ENCODE assay signal across 20 cellular contexts in genomic region chr13:76976929-76977328, GRCh38. TPM values are rescaled to one million over a fixed set of nuclear protein-coding genes. Genes with fewer than 3 reads are reported as not detected.
DNase-seq lines count a peak whose midpoint lies in the region; ATAC-seq and TF ChIP-seq lines count a peak whose summit lies in the region.
"Had no signal": no experiment of that assay in that cellular context is flagged by ENCODE, and none has a peak within 500 bp of the region (broad histone marks: within the 10 kb centered on the region; RNA-seq: fewer than 3 reads in every experiment).

No MANE protein-coding gene starts in this region.

- DNase-seq in CD4-positive, alpha-beta T cell, result no peak
- DNase-seq in CD8-positive, alpha-beta T cell, result no peak
- DNase-seq in M059J (ENCODE audit: low read depth), result peak; percentile 27
- peak; percentile 43 for DNase-seq in cerebellum (ENCODE audit: low spot score)
- no peak for DNase-seq in SK-N-DZ (ENCODE audit: low spot score)
- DNase-seq in COLO668 (lab: John Stamatoyannopoulos, UW; ENCODE audit: unreplicated experiment), result no peak
- no peak for DNase-seq in GM20000 (ENCODE audit: low spot score)
- DNase-seq: Caco-2, Karpas-422 had no signal

- no peaks in the 10 kb centered on the region for H3K9me3 Mint-ChIP-seq in CD4-positive, alpha-beta T cell
- H3K9me3 Mint-ChIP-seq in CD8-positive, alpha-beta T cell, result no peaks in the 10 kb centered on the region
- H3K9me3 Mint-ChIP-seq: HFFc6 had no signal

- peaks cover 4% of the 10 kb centered on the region for H3K4me1 ChIP-seq in CD8-positive, alpha-beta T cell (ENCODE audit: insufficient read depth, low read length)
- H3K4me1 ChIP-seq: A549, HAP-1 had no signal

- TF ChIP-seq CTCF in CD4-positive, alpha-beta T cell (IDR thresholded peaks at IDR 0.05), result no peak
- TF ChIP-seq CTCF in CD8-positive, alpha-beta T cell (IDR thresholded peaks at IDR 0.05), result no peak
- no peak for TF ChIP-seq CTCF in GM20000 (IDR thresholded peaks at IDR 0.05; ENCODE audit: extremely low read depth, missing control alignments)

- no peak overlapping the region for H3K27ac ChIP-seq in CD4-positive, alpha-beta T cell (ENCODE audit: low read depth, low read length)
- no peak overlapping the region for H3K27ac ChIP-seq in CD8-positive, alpha-beta T cell (ENCODE audit: low read depth, low read length)
- H3K27ac ChIP-seq: A549, HL-60 had no signal

- H3K4me3 Mint-ChIP-seq in CD4-positive, alpha-beta T cell, result no peak overlapping the region
- H3K4me3 Mint-ChIP-seq in CD8-positive, alpha-beta T cell, result no peak overlapping the region
- H3K4me3 Mint-ChIP-seq: HFFc6 had no signal

- peaks cover 25% of the 10 kb centered on the region for H3K27me3 ChIP-seq in CD4-positive, alpha-beta T cell (ENCODE audit: control insufficient read depth, insufficient read depth, low read length)
- peaks cover 4% of the 10 kb centered on the region for H3K27me3 ChIP-seq in CD8-positive, alpha-beta T cell (ENCODE audit: insufficient read depth, low read length)

- no peaks in the 10 kb centered on the region for H3K36me3 Mint-ChIP-seq in CD4-positive, alpha-beta T cell (ENCODE audit: low read depth)
- no peaks in the 10 kb centered on the region for H3K36me3 Mint-ChIP-seq in CD8-positive, alpha-beta T cell
- H3K36me3 Mint-ChIP-seq: CD14-positive monocyte had no signal

- peaks cover 54% of the 10 kb centered on the region for H3K27me3 Mint-ChIP-seq in CD4-positive, alpha-beta T cell
- H3K27me3 Mint-ChIP-seq in CD8-positive, alpha-beta T cell (ENCODE audit: low read depth), result peaks cover 30% of the 10 kb centered on the region

- H3K4me3 ChIP-seq in CD8-positive, alpha-beta T cell (ENCODE audit: low read depth, low read length), result no peak overlapping the region
- H3K4me3 ChIP-seq: A549, HAP-1, K562 had no signal

- CTCF ChIA-PET in CD4-positive, alpha-beta T cell (lab: Charles Lee), result interaction anchor here (1.0 kb wide), 1 partner anchor 73 kb away, joined by 3 read pairs; no protein-coding TSS in a partner anchor
- CTCF ChIA-PET in CD8-positive, alpha-beta T cell (lab: Charles Lee), result interaction anchor here (0.9 to 1.5 kb wide), 3 partner anchors 23 to 309 kb away, joined by 3 read pairs; no protein-coding TSS in a partner anchor

- H3K9me3 ChIP-seq in CD4-positive, alpha-beta T cell (ENCODE audit: control insufficient read depth, low read length), result no peaks in the 10 kb centered on the region
- H3K9me3 ChIP-seq in CD8-positive, alpha-beta T cell (ENCODE audit: low read length), result no peaks in the 10 kb centered on the region
- H3K9me3 ChIP-seq: A549, Caco-2, HAP-1 had no signal

- no peaks in the 10 kb centered on the region for H3K36me3 ChIP-seq in CD8-positive, alpha-beta T cell (ENCODE audit: insufficient read depth, low read length)
- H3K36me3 ChIP-seq: HAP-1 had no signal

- no peak for ATAC-seq in CD4-positive, alpha-beta T cell (ENCODE audit: poor library complexity)
- no peak for ATAC-seq in CD8-positive, alpha-beta T cell
- ATAC-seq in GM21717 (IDR thresholded peaks at IDR 0.05; ENCODE audit: unreplicated experiment), result no peak
- ATAC-seq: A549, K562 had no signal

- intact Hi-C loops in CD4-positive, alpha-beta T cell (cut with DNase I, micrococcal nuclease), result loop anchor here in 1 of 2 experiments (5.0 kb wide), 1 partner anchor 155 kb away; no protein-coding TSS in a partner anchor
- intact Hi-C loops in CD8-positive, alpha-beta T cell (cut with DNase I, micrococcal nuclease), result loop anchor here in 1 of 2 experiments (5.0 kb wide), 1 partner anchor 1100 kb away; no protein-coding TSS in a partner anchor

- H3K27ac Mint-ChIP-seq in CD4-positive, alpha-beta T cell, result peak overlapping the region; percentile 51
- H3K27ac Mint-ChIP-seq in CD8-positive, alpha-beta T cell, result peak overlapping the region; percentile 49
- H3K27ac Mint-ChIP-seq: HFFc6 had no signal

- H3K4me1 Mint-ChIP-seq in CD4-positive, alpha-beta T cell (ENCODE audit: low read depth), result peaks cover 12% of the 10 kb centered on the region
- H3K4me1 Mint-ChIP-seq in CD8-positive, alpha-beta T cell (ENCODE audit: low read depth), result peaks cover 13% of the 10 kb centered on the region

- POLR2A ChIA-PET in CD4-positive, alpha-beta T cell (lab: Charles Lee), result interaction anchor here (1.1 to 1.7 kb wide), 4 partner anchors 15 to 91 kb away, joined by 4 to 14 read pairs (median 6); partner anchors contain the start of genes CLN5, FBXL3 and KCTD12
- POLR2A ChIA-PET in CD8-positive, alpha-beta T cell (lab: Charles Lee), result interaction anchor here (2.2 kb wide), 1 partner anchor 14 kb away, joined by 9 read pairs; the partner anchor contains the start of gene CLN5

RNA-seq across cellular contexts. Expression of gene CLN5, which starts 15.0 kb away (rescaled TPM):
- total RNA-seq in CD4-positive, alpha-beta T cell, result 10 to 100 TPM; 37.4 to 42.9 TPM
- total RNA-seq in CD8-positive, alpha-beta T cell, result 10 to 100 TPM; 23.3 to 23.4 TPM
- 21.3 and 23.3 TPM in 2 replicates for total RNA-seq in M059J (2014; rRNA removed; shearing (Covaris generic))
- 19.1 TPM for total RNA-seq in cerebellum
- 15.8 and 18.0 TPM in 2 replicates for polyA plus RNA-seq in SK-N-DZ (2014; cell fraction: cytosol; rRNA removed)
- 24.0 and 33.5 TPM in 2 replicates for polyA plus RNA-seq in SK-N-DZ (2014; cell fraction: nucleus; rRNA removed)

RNA-seq across cellular contexts. Expression of gene ACOD1, which starts 28.6 kb away (rescaled TPM):
- total RNA-seq in CD4-positive, alpha-beta T cell, result not detected
- not detected for total RNA-seq in CD8-positive, alpha-beta T cell
- total RNA-seq in M059J (2014; rRNA removed; shearing (Covaris generic)), result not detected in 2 replicates
- total RNA-seq in cerebellum, result not detected
- not detected in 2 replicates for polyA plus RNA-seq in SK-N-DZ (2014; cell fraction: cytosol; rRNA removed)
- not detected in 2 replicates for polyA plus RNA-seq in SK-N-DZ (2014; cell fraction: nucleus; rRNA removed)
- total RNA-seq: Caco-2, Daoy, H1, HFFc6, K562 had no signal
- polyA plus RNA-seq: A549, AG04450, BJ, CD14-positive monocyte, H1, K562 had no signal

RNA-seq across cellular contexts. Expression of gene FBXL3, which starts 50.0 kb away (rescaled TPM):
- total RNA-seq in CD4-positive, alpha-beta T cell, result 10 to 100 TPM; 88.7 to 90.4 TPM
- 10 to 100 TPM; 91.3 to 97.0 TPM for total RNA-seq in CD8-positive, alpha-beta T cell
- 24.3 and 27.3 TPM in 2 replicates for total RNA-seq in M059J (2014; rRNA removed; shearing (Covaris generic))
- total RNA-seq in cerebellum, result 80.1 TPM
- 11.4 and 13.5 TPM in 2 replicates for polyA plus RNA-seq in SK-N-DZ (2014; cell fraction: cytosol; rRNA removed)
- 11.0 and 11.3 TPM in 2 replicates for polyA plus RNA-seq in SK-N-DZ (2014; cell fraction: nucleus; rRNA removed)

Comparison
In these comparisons a context has a peak if more than half of its experiments do, and no peak if none do; other contexts are left out.
1. DNase-seq: peak in M059J (single experiment) and cerebellum (single experiment); none in CD4-positive, alpha-beta T cell (0 of 10), CD8-positive, alpha-beta T cell (0 of 7), SK-N-DZ (single experiment), COLO668 (single experiment) and GM20000 (single experiment).